19 cellular contexts compared by ENCODE assay signal in genomic region chr6:42073287-42073686, GRCh38. TPM values are rescaled to one million over a fixed set of nuclear protein-coding genes. Genes with fewer than 3 reads are reported as not detected.
DNase-seq lines count a peak whose midpoint lies in the region; ATAC-seq lines count a peak whose summit lies in the region.
"Had no signal": no experiment of that assay in that cellular context is flagged by ENCODE, and none has a peak within 500 bp of the region (broad histone marks: within the 10 kb centered on the region; RNA-seq: fewer than 3 reads in every experiment).

No MANE protein-coding gene starts in this region.

- no peaks in the 10 kb centered on the region for H3K27me3 Mint-ChIP-seq in T-helper 1 cell treated with Interleukin-12 subunit alpha and Interleukin-12 subunit beta and Interleukin-4 antibody, amounts not matched to agents 30 μg/mL and 1 μg/mL, for 36 hours (ENCODE audit: low read depth)
- H3K27me3 Mint-ChIP-seq in activated naive CD4-positive, alpha-beta T cell treated with anti-CD3 and anti-CD28 coated beads, Interleukin-2, amount 10 ng/mL, durations not matched to agents 7 days and 5 days, result no peaks in the 10 kb centered on the region
- H3K27me3 Mint-ChIP-seq: B cell; CD4-positive, CD25-positive, alpha-beta regulatory T cell had no signal

- no peaks in the 10 kb centered on the region for H3K9me3 Mint-ChIP-seq in T-helper 1 cell treated with Interleukin-12 subunit alpha and Interleukin-12 subunit beta and Interleukin-4 antibody, amounts not matched to agents 30 μg/mL and 1 μg/mL, for 36 hours
- H3K9me3 Mint-ChIP-seq in activated naive CD4-positive, alpha-beta T cell treated with anti-CD3 and anti-CD28 coated beads, Interleukin-2, amount 50 U/mL, for 72 hours, result no peaks in the 10 kb centered on the region
- no peaks in the 10 kb centered on the region for H3K9me3 Mint-ChIP-seq in activated naive CD4-positive, alpha-beta T cell treated with anti-CD3 and anti-CD28 coated beads, Interleukin-2, amount 10 ng/mL, durations not matched to agents 7 days and 5 days
- H3K9me3 Mint-ChIP-seq in stimulated activated effector memory CD8-positive, alpha-beta T cell treated with anti-CD3 and anti-CD28 coated beads, Interleukin-12 subunit alpha, Interleukin-12 subunit beta, amount 100 ng/mL, for 72 hours, result no peaks in the 10 kb centered on the region
- H3K9me3 Mint-ChIP-seq: CD4-positive, CD25-positive, alpha-beta regulatory T cell had no signal

- CTCF ChIA-PET in activated naive CD4-positive, alpha-beta T cell treated with anti-CD3 and anti-CD28 coated beads, Interleukin-2, amount 10 ng/mL, durations not matched to agents 7 days and 5 days (lab: Charles Lee), result interaction anchor here (0.6 to 3.1 kb wide), 6 partner anchors 22 to 475 kb away, joined by 3 to 18 read pairs (median 4); no protein-coding TSS in a partner anchor

- H3K36me3 Mint-ChIP-seq in T-helper 1 cell treated with Interleukin-12 subunit alpha and Interleukin-12 subunit beta and Interleukin-4 antibody, amounts not matched to agents 30 μg/mL and 1 μg/mL, for 36 hours (ENCODE audit: low read depth), result peaks cover 17% of the 10 kb centered on the region
- no peaks in the 10 kb centered on the region for H3K36me3 Mint-ChIP-seq in activated naive CD4-positive, alpha-beta T cell treated with anti-CD3 and anti-CD28 coated beads, Interleukin-2, amount 50 U/mL, for 72 hours
- peaks cover 39% of the 10 kb centered on the region for H3K36me3 Mint-ChIP-seq in activated naive CD4-positive, alpha-beta T cell treated with anti-CD3 and anti-CD28 coated beads, Interleukin-2, amount 10 ng/mL, durations not matched to agents 7 days and 5 days
- H3K36me3 Mint-ChIP-seq in stimulated activated effector memory CD8-positive, alpha-beta T cell treated with anti-CD3 and anti-CD28 coated beads, Interleukin-12 subunit alpha, Interleukin-12 subunit beta, amount 100 ng/mL, for 72 hours, result peaks cover 37% of the 10 kb centered on the region

- H3K27ac ChIP-seq in angular gyrus (ENCODE audit: low read depth, low read length), result peak overlapping the region; percentile 47
- H3K27ac ChIP-seq: 22Rv1, PC-9 had no signal

- DNase-seq in T-helper 1 cell (no peak), amygdala (lab: John Stamatoyannopoulos, UW) (no peak)
- no peak for DNase-seq in activated naive CD4-positive, alpha-beta T cell treated with anti-CD3 and anti-CD28 coated beads, Interleukin-2, amount 50 U/mL, for 72 hours (ENCODE audit: low spot score in 2 of 2)
- DNase-seq in activated naive CD4-positive, alpha-beta T cell treated with anti-CD3 and anti-CD28 coated beads, Interleukin-2, amount 10 ng/mL, durations not matched to agents 7 days and 5 days, result no peak
- DNase-seq in stimulated activated effector memory CD8-positive, alpha-beta T cell treated with anti-CD3 and anti-CD28 coated beads, Interleukin-12 subunit alpha, Interleukin-12 subunit beta, amount 100 ng/mL, for 72 hours (ENCODE audit: low spot score in 2 of 2), result no peak
- DNase-seq: CD4-positive, CD25-positive, alpha-beta regulatory T cell; H7; IMR-90; Kasumi-1; MM.1S; NCI-H1092 treated with DMSO at 0.1 percent for 48 hours; NCI-H1694; NCI-H510A treated with DMSO at 0.1 percent for 48 hours; PC-9 had no signal

- H3K27ac Mint-ChIP-seq in T-helper 1 cell treated with Interleukin-12 subunit alpha and Interleukin-12 subunit beta and Interleukin-4 antibody, amounts not matched to agents 30 μg/mL and 1 μg/mL, for 36 hours, result peak overlapping the region; percentile 16
- peak overlapping the region; percentile 21 to 86 for H3K27ac Mint-ChIP-seq in activated naive CD4-positive, alpha-beta T cell treated with anti-CD3 and anti-CD28 coated beads, Interleukin-2, amount 50 U/mL, for 72 hours
- no peak overlapping the region for H3K27ac Mint-ChIP-seq in activated naive CD4-positive, alpha-beta T cell treated with anti-CD3 and anti-CD28 coated beads, Interleukin-2, amount 10 ng/mL, durations not matched to agents 7 days and 5 days
- H3K27ac Mint-ChIP-seq in stimulated activated effector memory CD8-positive, alpha-beta T cell treated with anti-CD3 and anti-CD28 coated beads, Interleukin-12 subunit alpha, Interleukin-12 subunit beta, amount 100 ng/mL, for 72 hours, result peak overlapping the region; percentile 82
- H3K27ac Mint-ChIP-seq: B cell had no signal

- no peaks in the 10 kb centered on the region for H3K4me1 Mint-ChIP-seq in T-helper 1 cell treated with Interleukin-12 subunit alpha and Interleukin-12 subunit beta and Interleukin-4 antibody, amounts not matched to agents 30 μg/mL and 1 μg/mL, for 36 hours (ENCODE audit: low read depth)
- H3K4me1 Mint-ChIP-seq in activated naive CD4-positive, alpha-beta T cell treated with anti-CD3 and anti-CD28 coated beads, Interleukin-2, amount 10 ng/mL, durations not matched to agents 7 days and 5 days, result no peaks in the 10 kb centered on the region
- H3K4me1 Mint-ChIP-seq in stimulated activated effector memory CD8-positive, alpha-beta T cell treated with anti-CD3 and anti-CD28 coated beads, Interleukin-12 subunit alpha, Interleukin-12 subunit beta, amount 100 ng/mL, for 72 hours, result peaks cover 12% of the 10 kb centered on the region
- H3K4me1 Mint-ChIP-seq: B cell had no signal

- no peak for ATAC-seq in activated naive CD4-positive, alpha-beta T cell treated with anti-CD3 and anti-CD28 coated beads, Interleukin-2, amount 50 U/mL, for 72 hours
- peak; percentile 72 for ATAC-seq in stimulated activated effector memory CD8-positive, alpha-beta T cell treated with anti-CD3 and anti-CD28 coated beads, Interleukin-12 subunit alpha, Interleukin-12 subunit beta, amount 100 ng/mL, for 72 hours
- no peak for ATAC-seq in GM21825 (IDR thresholded peaks at IDR 0.05; ENCODE audit: unreplicated experiment)

- no peak overlapping the region for H3K4me3 Mint-ChIP-seq in T-helper 1 cell treated with Interleukin-12 subunit alpha and Interleukin-12 subunit beta and Interleukin-4 antibody, amounts not matched to agents 30 μg/mL and 1 μg/mL, for 36 hours
- no peak overlapping the region for H3K4me3 Mint-ChIP-seq in activated naive CD4-positive, alpha-beta T cell treated with anti-CD3 and anti-CD28 coated beads, Interleukin-2, amount 10 ng/mL, durations not matched to agents 7 days and 5 days
- peak overlapping the region; percentile 31 for H3K4me3 Mint-ChIP-seq in stimulated activated effector memory CD8-positive, alpha-beta T cell treated with anti-CD3 and anti-CD28 coated beads, Interleukin-12 subunit alpha, Interleukin-12 subunit beta, amount 100 ng/mL, for 72 hours
- H3K4me3 Mint-ChIP-seq: B cell; CD4-positive, CD25-positive, alpha-beta regulatory T cell had no signal

RNA-seq across cellular contexts. Expression of gene TAF8, which starts 23.0 kb away (rescaled TPM):
- 10 to 100 TPM; 62.9 to 77.1 TPM for total RNA-seq in activated naive CD4-positive, alpha-beta T cell treated with anti-CD3 and anti-CD28 coated beads, Interleukin-2, amount 50 U/mL, for 72 hours
